1 cellular context compared by ENCODE assay signal in genomic region chr2:230209422-230210051, GRCh38.
TF ChIP-seq lines count a peak whose summit lies in the region.

No MANE protein-coding gene starts in this region.

TF ChIP-seq in GM12878, 131 proteins besides CTCF, POLR2A, EP300 and RAD21 (continued from another document):
- no peak for TF ChIP-seq CEBPZ (IDR thresholded peaks at IDR 0.05; ENCODE audit: low read depth, low read length)
- TF ChIP-seq NFXL1 (IDR thresholded peaks at IDR 0.05; ENCODE audit: borderline replicate concordance), result no peak
- TF ChIP-seq CREB1 (IDR thresholded peaks at IDR 0.05; ENCODE audit: low read depth), result no peak
- 0 out of 2 replicates have a peak, but pooled peaks have one; percentile 9 for TF ChIP-seq IRF4 (IDR thresholded peaks at IDR 0.05; ENCODE audit: low read depth, low read length)
- peak; percentile 75 for TF ChIP-seq GATAD2B (conservative IDR thresholded peaks at IDR 0.05; ENCODE audit: low read depth)
- TF ChIP-seq SMAD1 (IDR thresholded peaks at IDR 0.05; ENCODE audit: low read depth, partially characterized antibody), result no peak
- TF ChIP-seq BACH1 (IDR thresholded peaks at IDR 0.05; ENCODE audit: borderline replicate concordance), result peak; percentile 47; the same call in 1 of the 2 replicates
- no peak for TF ChIP-seq REST (IDR thresholded peaks at IDR 0.05; ENCODE audit: low read depth, low read length)
- TF ChIP-seq PAX8 (IDR thresholded peaks at IDR 0.05), result no peak
- TF ChIP-seq ETV6 (conservative IDR thresholded peaks at IDR 0.05 in 1 of 2, IDR thresholded peaks at IDR 0.05 in 1 of 2; ENCODE audit: borderline replicate concordance in 1 of 2, low read depth in 1 of 2), result peak in 1 of 2 experiments; percentile 77; a peak in 1 of 4 replicates
- TF ChIP-seq BCL11A (IDR thresholded peaks at IDR 0.05; ENCODE audit: low read depth, low read length), result peak; percentile 69; the same call in 1 of the 2 replicates
- TF ChIP-seq HSF1 (IDR thresholded peaks at IDR 0.05; ENCODE audit: low read depth, low read length), result no peak
- peak; percentile 50 for TF ChIP-seq RUNX3 (IDR thresholded peaks at IDR 0.05; ENCODE audit: low read length)
